In the genomic region with DNA sequence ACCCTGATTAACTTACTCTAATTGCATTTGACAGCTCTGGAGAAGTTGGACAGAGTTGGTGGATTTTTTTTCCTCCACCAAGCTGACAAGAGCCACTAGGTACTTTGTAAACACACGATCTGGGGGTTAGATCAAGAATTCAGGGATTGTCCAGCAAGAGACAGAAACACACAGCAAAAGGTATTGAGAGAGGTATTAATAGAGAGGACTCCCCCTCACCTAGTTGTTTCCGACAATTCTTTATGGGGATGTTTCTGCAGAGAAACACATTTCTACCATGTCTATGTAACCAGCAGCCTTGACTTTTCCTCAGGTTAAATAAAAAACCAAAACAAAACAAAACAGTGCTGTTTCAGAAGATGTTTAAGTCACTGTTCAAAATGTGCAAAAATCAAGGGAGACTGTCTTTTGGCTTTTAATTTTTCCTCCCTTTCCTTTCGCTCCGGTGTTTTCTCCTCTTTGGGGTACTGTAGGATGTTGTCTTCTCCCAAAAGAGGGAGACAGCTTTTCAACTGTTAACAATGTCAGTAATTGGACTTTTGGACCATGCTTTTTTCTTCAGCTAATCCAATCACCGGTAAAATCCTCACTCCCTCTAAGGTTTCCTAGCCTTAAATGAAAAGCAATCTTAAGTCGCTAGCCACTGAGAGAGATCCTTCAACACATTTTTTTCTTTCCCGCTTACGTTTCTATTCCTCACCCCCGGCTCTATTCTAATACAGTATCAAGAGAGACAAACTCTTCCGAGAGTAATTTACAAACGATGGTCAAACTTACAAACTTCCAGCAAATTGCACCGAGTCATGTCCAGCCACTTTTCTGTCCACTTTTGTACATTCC, we compare ENCODE assay signal across 8 cellular contexts. TPM values are rescaled to one million over a fixed set of nuclear protein-coding genes. Genes with fewer than 3 reads are reported as not detected.
A peak's percentile ranks its signal among the peaks of the same experiment; 100 is the strongest.
DNase-seq lines count a peak whose midpoint lies in the region; ATAC-seq, FAIRE-seq and TF ChIP-seq lines count a peak whose summit lies in the region.

No MANE protein-coding gene starts in this region.

- in situ Hi-C loops in GM23248 (cut with MboI), result loop anchor here (10.0 kb wide), 1 partner anchor 288 kb away; no protein-coding TSS in a partner anchor

- no peak for FAIRE-seq in RCC 7860 (lab: Jason Lieb, UNC)

- no peaks in the 10 kb centered on the region for H3K27me3 ChIP-seq in GM23248 (replicated peaks; ENCODE audit: insufficient read depth)

- peaks cover 57% of the 10 kb centered on the region for H3K79me2 ChIP-seq in GM23248 (ENCODE audit: insufficient read depth)

- WGBS in GM23248 (ENCODE audit: low coverage in 1 of 2, low lambda C conversion rate in 2 of 2, missing lambda C conversion rate in 2 of 2), 2 experiments, result 1 to 3% methylated on average over 12 of the region's 12 CpGs

- H2AFZ ChIP-seq in GM23248, result peak overlapping the region; percentile 81

- H3K4me3 Mint-ChIP-seq in neural crest cell, result peak overlapping the region; percentile 91

- peaks cover 46% of the 10 kb centered on the region for H3F3A ChIP-seq in GM23248 (ENCODE audit: insufficient read depth)

- H3K9me3 Mint-ChIP-seq in neural crest cell, result no peaks in the 10 kb centered on the region

- DNase-seq in GM23248, result peak; percentile 62
- peak; percentile 12 for DNase-seq in RCC 7860 (ENCODE audit: low spot score)
- DNase-seq in epithelial cell of esophagus (ENCODE audit: low read depth), result no peak
- DNase-seq in neural crest cell (ENCODE audit: low read depth, low spot score), result no peak
- no peak for DNase-seq in GM10266 (ENCODE audit: extremely low spot score)
- DNase-seq in GF-D8 (lab: John Stamatoyannopoulos, UW), result no peak

- H4K20me1 ChIP-seq in GM23248 (ENCODE audit: insufficient read depth), result no peaks in the 10 kb centered on the region; the same call in 1 of the 2 replicates

- peaks cover 3% of the 10 kb centered on the region for H3K36me3 Mint-ChIP-seq in neural crest cell (ENCODE audit: low read depth)

- TF ChIP-seq CTCF in epithelial cell of esophagus (IDR thresholded peaks at IDR 0.05; ENCODE audit: insufficient read depth, low read depth, low read length, missing control alignments) (no peak), neural crest cell (conservative IDR thresholded peaks at IDR 0.05) (no peak), GM10266 (IDR thresholded peaks at IDR 0.05; ENCODE audit: control insufficient read depth, insufficient read depth, low read depth, missing control alignments) (no peak)

- no peaks in the 10 kb centered on the region for H3K36me3 ChIP-seq in GM23248 (ENCODE audit: low read depth)

- peaks cover 34% of the 10 kb centered on the region for H3K4me1 ChIP-seq in GM23248 (ENCODE audit: insufficient read depth)

- H3K9me3 ChIP-seq in GM23248 (ENCODE audit: low read depth), result no peaks in the 10 kb centered on the region

- H3K27me3 Mint-ChIP-seq in neural crest cell (ENCODE audit: low read depth), result no peaks in the 10 kb centered on the region

- ATAC-seq in GM19395 (IDR thresholded peaks at IDR 0.05; ENCODE audit: unreplicated experiment) (no peak), GM18519 (IDR thresholded peaks at IDR 0.05; ENCODE audit: low FRiP score, unreplicated experiment) (no peak)

- H3K27ac Mint-ChIP-seq in neural crest cell (ENCODE audit: unreplicated experiment), result peak overlapping the region; percentile 90

- peak overlapping the region; percentile 80 for H3K27ac ChIP-seq in GM23248

- H3K4me2 ChIP-seq in GM23248 (ENCODE audit: unreplicated experiment), result peak overlapping the region; percentile 97

- no peaks in the 10 kb centered on the region for H3K9me2 ChIP-seq in GM23248 (ENCODE audit: insufficient read depth)

- H3K4me1 Mint-ChIP-seq in neural crest cell, result peaks cover 51% of the 10 kb centered on the region

- H3K9ac ChIP-seq in GM23248, result peak overlapping the region; percentile 95

- peak overlapping the region; percentile 100 for H3K4me3 ChIP-seq in GM23248
- H3K4me3 ChIP-seq in epithelial cell of esophagus (ENCODE audit: low read length), result peak overlapping the region; percentile 93

RNA-seq across cellular contexts. Expression of gene MAML2, which starts 0.6 kb away (rescaled TPM):
- 22.1 and 23.7 TPM in 2 replicates for total RNA-seq in GM23248 (2014; rRNA removed; shearing (Covaris generic))
- 6.8 and 7.4 TPM in 2 replicates for polyA plus RNA-seq in GM23248 (2016; fragmentation: Nextera tagmentation; extraction: Ambion mirVana)
- total RNA-seq in neural crest cell, result 18.7 and 20.5 TPM in 2 replicates

RNA-seq across cellular contexts. Expression of gene CCDC82, which starts 47.4 kb away (rescaled TPM):
- total RNA-seq in GM23248 (2014; rRNA removed; shearing (Covaris generic)), result 14.8 and 19.1 TPM in 2 replicates
- polyA plus RNA-seq in GM23248 (2016; fragmentation: Nextera tagmentation; extraction: Ambion mirVana), result 27.3 and 33.2 TPM in 2 replicates
- 29.5 and 34.7 TPM in 2 replicates for total RNA-seq in neural crest cell

RNA-seq across cellular contexts. Expression of gene JRKL, which starts 47.5 kb away (rescaled TPM):
- total RNA-seq in GM23248 (2014; rRNA removed; shearing (Covaris generic)), result 9.4 and 11.9 TPM in 2 replicates
- polyA plus RNA-seq in GM23248 (2016; fragmentation: Nextera tagmentation; extraction: Ambion mirVana), result 11.2 and 11.7 TPM in 2 replicates
- total RNA-seq in neural crest cell, result 8.2 and 8.9 TPM in 2 replicates

Comparison
In these comparisons a context has a peak if more than half of its experiments do, and no peak if none do; other contexts are left out.
1. DNase-seq: peak in GM23248 (single experiment) and RCC 7860 (single experiment); none in epithelial cell of esophagus (single experiment), neural crest cell (single experiment), GM10266 (single experiment) and GF-D8 (single experiment).